In the genomic region with DNA sequence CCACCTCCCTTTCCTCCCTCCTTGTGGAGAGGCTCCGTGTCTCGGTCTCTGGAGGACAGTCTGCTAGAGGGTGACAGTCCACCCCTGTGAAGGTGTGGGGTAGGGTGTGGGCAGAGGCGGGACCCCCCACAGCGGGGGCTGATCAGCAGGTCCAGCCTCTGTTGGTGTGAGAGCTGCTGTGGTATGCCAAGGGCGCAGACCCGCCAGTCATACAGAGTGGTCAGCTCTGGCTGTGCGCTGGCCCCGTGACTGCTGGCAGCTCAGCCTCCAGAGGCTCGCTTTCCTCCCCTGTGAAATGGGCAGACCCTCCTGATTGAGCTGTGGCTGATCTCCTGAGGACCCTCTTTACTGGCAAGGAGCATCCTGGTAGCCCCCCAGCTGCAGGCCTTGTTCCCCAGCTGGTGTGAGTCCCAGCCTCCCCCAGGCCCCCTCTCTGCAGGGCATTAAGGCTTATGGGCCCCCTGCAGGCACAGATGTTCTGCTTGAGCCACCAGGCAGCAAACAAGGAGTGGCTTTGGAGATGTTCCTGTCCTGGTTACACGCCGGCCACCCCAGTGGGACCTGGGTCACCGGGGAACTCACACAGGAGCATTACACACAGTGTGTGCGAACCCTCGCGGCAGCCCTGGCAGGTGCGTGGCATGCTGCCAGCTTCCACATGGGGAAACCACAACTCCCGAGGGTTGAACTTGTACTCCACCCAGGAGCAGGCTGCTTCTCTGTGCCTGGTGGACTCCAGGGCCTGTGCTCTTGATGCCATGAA, we compare ENCODE assay signal across 16 cellular contexts.
DNase-seq lines count a peak whose midpoint lies in the region; ATAC-seq lines count a peak whose summit lies in the region.
"Had no signal": no experiment of that assay in that cellular context is flagged by ENCODE, and none has a peak within 500 bp of the region (broad histone marks: within the 10 kb centered on the region; RNA-seq: fewer than 3 reads in every experiment).

No MANE protein-coding gene starts in this region.

- peak; percentile 58 for DNase-seq in Right ventricle myocardium inferior (ENCODE audit: missing footprints)
- DNase-seq in left cardiac atrium, result no peak
- DNase-seq in HT-29 (ENCODE audit: low spot score), result peak; percentile 14
- peak; percentile 48 for DNase-seq in RPMI8226
- DNase-seq in aorta, result no peak
- no peak for DNase-seq in globus pallidus (ENCODE audit: low spot score)
- DNase-seq: CD4-positive, alpha-beta T cell; GDM1; HCEC 1CT; KBM-7; NCI-H146; NCI-H2081; NCI-H510A had no signal

- intact Hi-C loops in Right ventricle myocardium inferior (cut with DNase I) (no loop called here), left cardiac atrium (cut with DNase I) (no loop called here), aorta (cut with DNase I) (no loop called here)

- H3K27ac ChIP-seq in aorta (ENCODE audit: low read depth in 1 of 2, low read length in 2 of 2), result no peak overlapping the region
- H3K27ac ChIP-seq: RWPE1 had no signal

- H3K4me1 ChIP-seq in aorta (ENCODE audit: control insufficient read depth in 1 of 2, insufficient read depth in 2 of 2, low read length in 2 of 2), result no peaks in the 10 kb centered on the region

- H3K36me3 ChIP-seq in aorta (ENCODE audit: control insufficient read depth in 1 of 2, insufficient read depth in 2 of 2, low read length in 1 of 2), result no peaks in the 10 kb centered on the region

- no peak overlapping the region for H3K4me3 ChIP-seq in aorta (ENCODE audit: low read length in 2 of 2)
- H3K4me3 ChIP-seq: GM12878 had no signal

- no peaks in the 10 kb centered on the region for H3K9me3 ChIP-seq in aorta (ENCODE audit: control insufficient read depth, low read length)

- no peaks in the 10 kb centered on the region for H3K27me3 ChIP-seq in aorta (ENCODE audit: control insufficient read depth in 1 of 2, insufficient read depth in 2 of 2, low read length in 1 of 2)

- ATAC-seq in Right ventricle myocardium inferior, result no peak
- no peak for ATAC-seq in left cardiac atrium
- ATAC-seq in aorta (ENCODE audit: low FRiP score), result peak; percentile 12
- no peak for ATAC-seq in HG03565 (IDR thresholded peaks at IDR 0.05; ENCODE audit: unreplicated experiment)
- ATAC-seq: GM12878 had no signal

- WGBS in aorta, 2 donors, result 82 to 84% methylated on average over 17 of the region's 17 CpGs

Comparison
In these comparisons a context has a peak if more than half of its experiments do, and no peak if none do; other contexts are left out.
1. DNase-seq: peak in Right ventricle myocardium inferior (single experiment), HT-29 (single experiment) and RPMI8226 (single experiment); none in left cardiac atrium (single experiment), aorta (0 of 2) and globus pallidus (single experiment).